ENCODE assay signal across 15 cellular contexts in the genomic region with DNA sequence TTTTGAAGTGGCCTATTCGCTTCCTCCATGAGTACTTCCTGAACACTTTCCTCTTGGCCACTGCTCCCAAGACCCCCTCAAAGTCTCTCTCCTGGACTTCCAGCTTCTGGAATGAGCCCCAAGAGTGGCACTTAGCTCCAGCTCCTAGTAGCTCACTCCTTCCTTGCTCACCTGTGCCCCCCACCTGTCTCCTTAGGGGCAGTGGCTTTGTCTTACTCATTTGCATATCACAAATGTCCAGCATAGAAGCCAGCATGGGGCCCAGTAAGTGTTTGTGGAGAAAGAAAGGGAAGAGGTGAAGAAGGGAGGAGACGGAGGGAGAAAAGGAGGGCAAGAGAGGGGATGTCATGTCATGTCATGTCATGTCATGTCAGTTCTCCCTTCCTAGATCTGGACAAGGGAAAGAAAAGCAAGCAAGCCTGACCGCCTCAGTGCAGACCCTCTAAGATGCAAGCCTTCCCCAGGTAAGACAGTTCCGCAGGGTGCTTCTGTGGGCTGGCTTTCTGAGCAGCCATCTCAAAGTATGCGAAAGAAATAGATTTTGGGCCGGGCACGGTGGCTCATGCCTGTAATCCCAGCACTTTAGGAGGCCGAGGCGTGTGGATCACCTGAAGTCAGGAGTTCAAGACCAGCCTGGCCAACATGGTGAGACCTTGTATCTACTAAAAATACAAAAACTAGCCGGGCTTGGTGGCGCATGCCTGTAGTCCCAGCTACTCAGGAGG. TPM values are rescaled to one million over a fixed set of nuclear protein-coding genes. Genes with fewer than 3 reads are reported as not detected.
DNase-seq lines count a peak whose midpoint lies in the region; ATAC-seq and TF ChIP-seq lines count a peak whose summit lies in the region.
"Had no signal": no experiment of that assay in that cellular context is flagged by ENCODE, and none has a peak within 500 bp of the region (broad histone marks: within the 10 kb centered on the region; RNA-seq: fewer than 3 reads in every experiment).

No MANE protein-coding gene starts in this region.

- no peak overlapping the region for H3K9ac ChIP-seq in mammary epithelial cell (ENCODE audit: insufficient read depth, low read length)

- H3K27me3 Mint-ChIP-seq in MCF 10A (ENCODE audit: insufficient read depth, unreplicated experiment), result peaks cover 22% of the 10 kb centered on the region
- peaks cover 9% of the 10 kb centered on the region for H3K27me3 Mint-ChIP-seq in activated T-helper 1 cell treated with anti-CD3 and anti-CD28 coated beads, Interleukin-12 subunit alpha, Interleukin-12 subunit beta, Interleukin-2, Interleukin-4 antibody, amounts not matched to agents 30 ng/mL and 10 ng/mL and 1 ng/mL, durations not matched to agents 14 hours and 24 hours and 36 hours (ENCODE audit: insufficient read depth)

- H3K9me3 Mint-ChIP-seq in MCF 10A (ENCODE audit: unreplicated experiment), result peaks cover 7% of the 10 kb centered on the region
- peaks cover 12% of the 10 kb centered on the region for H3K9me3 Mint-ChIP-seq in activated T-helper 1 cell treated with anti-CD3 and anti-CD28 coated beads, Interleukin-12 subunit alpha, Interleukin-12 subunit beta, Interleukin-2, Interleukin-4 antibody, amounts not matched to agents 30 ng/mL and 10 ng/mL and 1 ng/mL, durations not matched to agents 14 hours and 24 hours and 36 hours

- H4K20me1 ChIP-seq in mammary epithelial cell (ENCODE audit: insufficient read depth, low read length), result no peaks in the 10 kb centered on the region

- TF ChIP-seq EP300 in upper lobe of left lung (IDR thresholded peaks at IDR 0.05), result no peak

- peaks cover 8% of the 10 kb centered on the region for H3K4me1 Mint-ChIP-seq in MCF 10A (ENCODE audit: insufficient read depth, unreplicated experiment)
- H3K4me1 Mint-ChIP-seq in activated T-helper 1 cell treated with anti-CD3 and anti-CD28 coated beads, Interleukin-12 subunit alpha, Interleukin-12 subunit beta, Interleukin-2, Interleukin-4 antibody, amounts not matched to agents 30 ng/mL and 10 ng/mL and 1 ng/mL, durations not matched to agents 14 hours and 24 hours and 36 hours (ENCODE audit: low read depth), result peaks cover 49% of the 10 kb centered on the region

- H3K27ac ChIP-seq in mammary epithelial cell (ENCODE audit: insufficient read depth, low read depth, low read length) (no peak overlapping the region), upper lobe of left lung (peak overlapping the region; percentile 86 to 97 (median 96))

- H3K4me3 Mint-ChIP-seq in MCF 10A (ENCODE audit: unreplicated experiment), result peak overlapping the region; percentile 83
- H3K4me3 Mint-ChIP-seq in activated T-helper 1 cell treated with anti-CD3 and anti-CD28 coated beads, Interleukin-12 subunit alpha, Interleukin-12 subunit beta, Interleukin-2, Interleukin-4 antibody, amounts not matched to agents 30 ng/mL and 10 ng/mL and 1 ng/mL, durations not matched to agents 14 hours and 24 hours and 36 hours, result peak overlapping the region; percentile 85

- TF ChIP-seq POLR2A in upper lobe of left lung (IDR thresholded peaks at IDR 0.05), result no peak

- ATAC-seq in upper lobe of left lung (ENCODE audit: low FRiP score in 2 of 2), result peak in 1 of 2 donors; percentile 27
- ATAC-seq in HG03442 (IDR thresholded peaks at IDR 0.05; ENCODE audit: unreplicated experiment), result no peak

- no peaks in the 10 kb centered on the region for H3K79me2 ChIP-seq in mammary epithelial cell (ENCODE audit: insufficient read depth, low read length)

- H3K36me3 ChIP-seq in mammary epithelial cell (ENCODE audit: insufficient read depth, low read length) (no peaks in the 10 kb centered on the region), upper lobe of left lung (no peaks in the 10 kb centered on the region)
- H3K36me3 ChIP-seq: BE2C had no signal

- DNase-seq in MCF 10A (ENCODE audit: unreplicated experiment), result no peak
- no peak for DNase-seq in mammary epithelial cell
- no peak for DNase-seq in activated T-helper 1 cell treated with anti-CD3 and anti-CD28 coated beads, Interleukin-12 subunit alpha, Interleukin-12 subunit beta, Interleukin-2, Interleukin-4 antibody, amounts not matched to agents 30 ng/mL and 10 ng/mL and 1 ng/mL, durations not matched to agents 14 hours and 24 hours and 36 hours (ENCODE audit: low spot score)
- DNase-seq in mesenteric fat pad (ENCODE audit: low spot score), result peak; percentile 75
- DNase-seq in upper lobe of left lung, result no peak
- no peak for DNase-seq in NCI-H774 (lab: John Stamatoyannopoulos, UW)
- DNase-seq in NOMO-1 treated with DMSO at 0.1 percent for 48 hours (lab: John Stamatoyannopoulos, UW; ENCODE audit: unreplicated experiment), result no peak
- DNase-seq: activated CD4-positive, alpha-beta T cell treated with anti-CD3 and anti-CD28 coated beads, Interleukin-2, amount 50 U/mL, for 4 hours; BE2C; midbrain; NCI-H1436; NCI-H748 treated with DMSO at 0.1 percent for 48 hours; SK-N-SH had no signal

- H3K9me3 ChIP-seq in mammary epithelial cell (replicated peaks; ENCODE audit: insufficient read depth, low read length) (no peaks in the 10 kb centered on the region), upper lobe of left lung (no peaks in the 10 kb centered on the region)
- H3K9me3 ChIP-seq: BE2C, SK-N-SH had no signal

- intact Hi-C loops in MCF 10A (cut with micrococcal nuclease) (no loop called here), mammary epithelial cell (cut with micrococcal nuclease) (no loop called here)
- intact Hi-C loops in activated T-helper 1 cell treated with anti-CD3 and anti-CD28 coated beads, Interleukin-12 subunit alpha, Interleukin-12 subunit beta, Interleukin-2, Interleukin-4 antibody, amounts not matched to agents 30 ng/mL and 10 ng/mL and 1 ng/mL, durations not matched to agents 14 hours and 24 hours and 36 hours (cut with micrococcal nuclease), result no loop called here

- H3K4me3 ChIP-seq in mammary epithelial cell (replicated peaks in 1 of 3; ENCODE audit: insufficient read depth in 1 of 3, low read depth in 2 of 3, low read length in 3 of 3) (no peak overlapping the region), upper lobe of left lung (no peak overlapping the region)

- BruUV-seq in MCF 10A (replicated peaks; lab: Mats Ljungman, UMichigan), result no TSS peak
- BruUV-seq in mammary epithelial cell (replicated peaks; lab: Mats Ljungman, UMichigan), result no TSS peak

- in situ Hi-C loops in mammary epithelial cell (cut with MboI; ENCODE audit: low sequenced_read_pairs in 2 of 2), result no loop called here

- no peak overlapping the region for H3K27ac Mint-ChIP-seq in MCF 10A (ENCODE audit: low read depth, unreplicated experiment)
- H3K27ac Mint-ChIP-seq in activated T-helper 1 cell treated with anti-CD3 and anti-CD28 coated beads, Interleukin-12 subunit alpha, Interleukin-12 subunit beta, Interleukin-2, Interleukin-4 antibody, amounts not matched to agents 30 ng/mL and 10 ng/mL and 1 ng/mL, durations not matched to agents 14 hours and 24 hours and 36 hours, result no peak overlapping the region

- TF ChIP-seq CTCF in MCF 10A (IDR thresholded peaks at IDR 0.05; ENCODE audit: unreplicated experiment) (no peak), mammary epithelial cell (conservative IDR thresholded peaks at IDR 0.05 in 1 of 2, IDR thresholded peaks at IDR 0.05 in 1 of 2; ENCODE audit: extremely low read depth in 1 of 2, insufficient read depth in 1 of 2, low read depth in 1 of 2, low read length in 2 of 2) (no peak), upper lobe of left lung (IDR thresholded peaks at IDR 0.05) (no peak)

- WGBS in mammary epithelial cell (ENCODE audit: low coverage, missing lambda C conversion rate), result 91% methylated on average over 11 of the region's 11 CpGs
- 90% methylated on average over 11 of the region's 11 CpGs for WGBS in upper lobe of left lung, 2 donors

- dilution Hi-C loops in mammary epithelial cell (cut with HindIII; ENCODE audit: low sequenced_read_pairs), result no loop called here

- no peaks in the 10 kb centered on the region for H3K27me3 ChIP-seq in mammary epithelial cell (ENCODE audit: insufficient read depth, low read length)
- H3K27me3 ChIP-seq in upper lobe of left lung, result no peaks in the 10 kb centered on the region
- H3K27me3 ChIP-seq: BE2C had no signal

- CTCF ChIA-PET in MCF 10A (lab: Yijun Ruan, JAX), result interaction anchor here (0.7 to 1.2 kb wide), 4 partner anchors 11 to 136 kb away, joined by 3 read pairs; no protein-coding TSS in a partner anchor
- CTCF ChIA-PET in mammary epithelial cell (lab: Charles Lee; ENCODE audit: low non-redundant PET), result no interaction called here

- no peak overlapping the region for H2AFZ ChIP-seq in mammary epithelial cell (ENCODE audit: low read depth, low read length)

- no peaks in the 10 kb centered on the region for H3K36me3 Mint-ChIP-seq in MCF 10A (ENCODE audit: insufficient read depth, unreplicated experiment)
- H3K36me3 Mint-ChIP-seq in activated T-helper 1 cell treated with anti-CD3 and anti-CD28 coated beads, Interleukin-12 subunit alpha, Interleukin-12 subunit beta, Interleukin-2, Interleukin-4 antibody, amounts not matched to agents 30 ng/mL and 10 ng/mL and 1 ng/mL, durations not matched to agents 14 hours and 24 hours and 36 hours (ENCODE audit: low read depth), result peaks cover 1% of the 10 kb centered on the region

- H3K4me1 ChIP-seq in mammary epithelial cell (ENCODE audit: insufficient read depth, low read length), result no peaks in the 10 kb centered on the region
- H3K4me1 ChIP-seq in upper lobe of left lung, result peaks cover 10 to 42% (median 12%) of the 10 kb centered on the region in 4 donors
- H3K4me1 ChIP-seq: BE2C had no signal

- H3K4me2 ChIP-seq in mammary epithelial cell (ENCODE audit: insufficient read depth, low read depth, low read length), result no peak overlapping the region

- POLR2A ChIA-PET in MCF 10A (lab: Yijun Ruan, JAX), result no interaction called here

RNA-seq across cellular contexts. Expression of a gene that starts 6.9 kb away (rescaled TPM):
- total RNA-seq in MCF 10A (2022) (1.8 and 2.4 TPM in 2 replicates), mammary epithelial cell (10 to 100 TPM in 1 of 2 donors, 1 to 10 TPM in 1; 5.3 to 10.8 TPM), mesenteric fat pad (60.3 TPM), upper lobe of left lung (100 to 1,000 TPM in 1 of 6 donors, 10 to 100 TPM in 5; 38.3 to 159 (median 89.0) TPM)
- 1.1 TPM for polyA plus RNA-seq in mammary epithelial cell
- 4.4 TPM for polyA minus RNA-seq in mammary epithelial cell
- total RNA-seq in activated T-helper 1 cell treated with anti-CD3 and anti-CD28 coated beads, Interleukin-12 subunit alpha, Interleukin-12 subunit beta, Interleukin-2, Interleukin-4 antibody, amounts not matched to agents 30 ng/mL and 10 ng/mL and 1 ng/mL, durations not matched to agents 14 hours and 24 hours and 36 hours, result 89.4 and 92.8 TPM in 2 replicates

RNA-seq across cellular contexts. Expression of a gene that starts 57.3 kb away (rescaled TPM):
- total RNA-seq in MCF 10A (2022), result not detected in 2 replicates
- total RNA-seq in mammary epithelial cell, result not detected
- not detected for polyA plus RNA-seq in mammary epithelial cell
- polyA minus RNA-seq in mammary epithelial cell, result not detected
- total RNA-seq in activated T-helper 1 cell treated with anti-CD3 and anti-CD28 coated beads, Interleukin-12 subunit alpha, Interleukin-12 subunit beta, Interleukin-2, Interleukin-4 antibody, amounts not matched to agents 30 ng/mL and 10 ng/mL and 1 ng/mL, durations not matched to agents 14 hours and 24 hours and 36 hours, result 8.2 and 9.4 TPM in 2 replicates
- total RNA-seq in mesenteric fat pad, result 39.9 TPM
- total RNA-seq in upper lobe of left lung, result 10 to 100 TPM in 5 of 6 donors, 1 to 10 TPM in 1; 5.8 to 37.2 (median 25.8) TPM
- total RNA-seq: endothelial cell of umbilical vein had no signal
